In the genomic region with DNA sequence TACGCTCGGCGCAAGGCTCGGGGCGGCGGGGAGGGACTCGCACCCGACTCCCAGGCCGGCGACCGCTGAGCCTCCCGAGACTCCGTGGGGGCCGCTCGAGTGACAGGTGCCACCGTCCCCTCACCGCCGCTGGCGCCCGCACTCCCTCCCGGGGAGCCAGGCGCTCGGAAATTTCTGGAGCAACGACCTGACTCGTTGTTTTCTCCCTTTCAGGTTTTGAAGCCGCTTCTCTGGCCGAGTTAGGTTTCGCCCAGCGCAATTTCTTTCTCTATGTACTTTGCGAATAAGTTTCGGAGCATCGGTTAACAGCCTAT, we compare ENCODE assay signal across 8 cellular contexts.
DNase-seq lines count a peak whose midpoint lies in the region; ATAC-seq, FAIRE-seq and TF ChIP-seq lines count a peak whose summit lies in the region.
"Not testable (repeated sequence)": the region's sequence is repeated elsewhere in the genome, so short reads cannot be mapped to it uniquely, and the experiment has no call there.

No MANE protein-coding gene starts in this region.

- H3K4me1 ChIP-seq in PC-3 (ENCODE audit: insufficient read depth, low read length); ectodermal cell (ENCODE audit: control insufficient read depth, insufficient read depth, low read length); kidney (ENCODE audit: control insufficient read depth in 1 of 2, insufficient read depth in 1 of 2, low read depth in 1 of 2, low read length in 2 of 2); testis: not testable (repeated sequence)
- H3K4me1 ChIP-seq in psoas muscle = peaks cover 23% of the 10 kb centered on the region

- whole genome bisulfite sequencing in ectodermal cell, 2 experiments = 1% methylated on average over 32 of the region's 32 CpGs
- 1% methylated on average over 17 to 32 of the region's 32 CpGs for WGBS in psoas muscle, 3 donors
- 0% methylated on average over 18 to 23 of the region's 32 CpGs for WGBS in testis, 2 donors

- not testable (repeated sequence) for H3K27me3 ChIP-seq in PC-3 (ENCODE audit: low read length); ectodermal cell (ENCODE audit: control insufficient read depth, insufficient read depth, low read length, poor library complexity, severe bottlenecking); psoas muscle (ENCODE audit: insufficient read depth in 3 of 3, low read length in 2 of 3); testis

- POLR2A ChIA-PET in PC-3 (lab: Charles Lee; ENCODE audit: unreplicated experiment) = not testable (repeated sequence)

- H3K9ac ChIP-seq in PC-3 (ENCODE audit: low read length) (peak overlapping the region; percentile 44; the same call in 1 of the 2 replicates), kidney (ENCODE audit: low read length in 2 of 2) (peak overlapping the region; percentile 60 to 61)

- not testable (repeated sequence) for TF ChIP-seq CTCF in GM12864 (IDR thresholded peaks at IDR 0.05; ENCODE audit: low read depth, low read length, missing control alignments); PC-3 (conservative IDR thresholded peaks at IDR 0.05; ENCODE audit: low read depth, low read length); kidney (IDR thresholded peaks at IDR 0.05; ENCODE audit: borderline replicate concordance, extremely low read depth, insufficient read depth); psoas muscle (IDR thresholded peaks at IDR 0.05); testis (IDR thresholded peaks at IDR 0.05)

- BruUV-seq in PC-3 (replicated peaks; lab: Mats Ljungman, UMichigan) = not testable (repeated sequence)

- not testable (repeated sequence) for H3K36me3 ChIP-seq in PC-3 (ENCODE audit: low read depth, low read length); ectodermal cell (ENCODE audit: control insufficient read depth, insufficient read depth, low read length); kidney (ENCODE audit: control insufficient read depth in 1 of 2, insufficient read depth in 2 of 2, low read length in 2 of 2); testis (ENCODE audit: low read depth, missing control alignments)
- H3K36me3 ChIP-seq in psoas muscle (ENCODE audit: insufficient read depth in 1 of 2, low read depth in 1 of 2) = peaks cover 2 to 23% of the 10 kb centered on the region in 2 donors

- H3F3A ChIP-seq in PC-3 (ENCODE audit: low read length, unreplicated experiment) = not testable (repeated sequence)

- ATAC-seq in HG03045 (IDR thresholded peaks at IDR 0.05; ENCODE audit: unreplicated experiment) = peak; percentile 15
- ATAC-seq in PC-3, psoas muscle: not testable (repeated sequence)
- peak; percentile 41 to 54 for ATAC-seq in activated T-cell treated with anti-CD3 and anti-CD28 coated beads, Interleukin-2, amount 50 U/mL, for 4 hours

- TF ChIP-seq POLR2A in testis (IDR thresholded peaks at IDR 0.05) = not testable (repeated sequence)

- not testable (repeated sequence) for H3K27me3 Mint-ChIP-seq in activated T-cell treated with anti-CD3 and anti-CD28 coated beads, Interleukin-2, amount 50 U/mL, for 4 hours (ENCODE audit: low read depth)

- not testable (repeated sequence) for H3K9me3 Mint-ChIP-seq in activated T-cell treated with anti-CD3 and anti-CD28 coated beads, Interleukin-2, amount 50 U/mL, for 4 hours

- peak overlapping the region; percentile 84 for H3K4me3 Mint-ChIP-seq in activated T-cell treated with anti-CD3 and anti-CD28 coated beads, Interleukin-2, amount 50 U/mL, for 4 hours

- H3K36me3 Mint-ChIP-seq in activated T-cell treated with anti-CD3 and anti-CD28 coated beads, Interleukin-2, amount 50 U/mL, for 4 hours (ENCODE audit: insufficient read depth) = not testable (repeated sequence)

- peak overlapping the region; percentile 87 for H3K4me3 ChIP-seq in GM12864 (ENCODE audit: low read depth, low read length)
- peak overlapping the region; percentile 71 for H3K4me3 ChIP-seq in PC-3 (ENCODE audit: low read length)
- H3K4me3 ChIP-seq in ectodermal cell (ENCODE audit: insufficient read depth, low read depth, low read length) = peak overlapping the region; percentile 70
- peak overlapping the region; percentile 67 to 73 for H3K4me3 ChIP-seq in kidney (ENCODE audit: low read length in 2 of 2)
- H3K4me3 ChIP-seq in psoas muscle = peak overlapping the region; percentile 92
- H3K4me3 ChIP-seq in testis = peak overlapping the region; percentile 83 to 85

- H3K27ac ChIP-seq in PC-3 (ENCODE audit: low read length) = not testable (repeated sequence)
- H3K27ac ChIP-seq in ectodermal cell (ENCODE audit: insufficient read depth, low read depth, low read length, poor library complexity, severe bottlenecking) (peak overlapping the region; percentile 67), kidney (ENCODE audit: low read depth in 2 of 2, low read length in 2 of 2) (peak overlapping the region; percentile 76 to 87), psoas muscle (peak overlapping the region; percentile 90), testis (peak overlapping the region; percentile 90 to 92)

- intact Hi-C loops in PC-3 (cut with micrococcal nuclease) (loop anchor here (5.0 kb wide), 1 partner anchor 137 kb away; the partner anchor contains the start of gene NAA35), psoas muscle (cut with DNase I) (loop anchor here (5.0 to 10.0 kb wide), 2 partner anchors 63 to 139 kb away; partner anchors contain the start of genes AGTPBP1 (in 1 of the 2) and NAA35 (in 1 of the 2))
- intact Hi-C loops in kidney (cut with DNase I); testis (cut with DNase I; ENCODE audit: low total_unique reads): not testable (repeated sequence)

- peak overlapping the region; percentile 81 for H3K4me2 ChIP-seq in PC-3 (ENCODE audit: low read length)

- H3K4me1 Mint-ChIP-seq in activated T-cell treated with anti-CD3 and anti-CD28 coated beads, Interleukin-2, amount 50 U/mL, for 4 hours (ENCODE audit: low read depth) = peaks cover 14% of the 10 kb centered on the region

- not testable (repeated sequence) for DNase-seq in GM12864 (ENCODE audit: low read depth); PC-3; activated T-cell treated with anti-CD3 and anti-CD28 coated beads, Interleukin-2, amount 50 U/mL, for 4 hours; kidney
- DNase-seq in psoas muscle (peak in 1 of 2 donors; percentile 73), testis (peak; percentile 46)

- not testable (repeated sequence) for H4K20me1 ChIP-seq in PC-3 (ENCODE audit: low read length)

- not testable (repeated sequence) for H3K79me2 ChIP-seq in PC-3 (ENCODE audit: low read length)

- FAIRE-seq in kidney (lab: Jason Lieb, UNC) = not testable (repeated sequence)

- CTCF ChIA-PET in PC-3 (lab: Charles Lee) = not testable (repeated sequence)

- H2AFZ ChIP-seq in PC-3 (ENCODE audit: low read length) = peak overlapping the region; percentile 75

- not testable (repeated sequence) for H3K9me3 ChIP-seq in PC-3 (ENCODE audit: low read length); ectodermal cell (ENCODE audit: control insufficient read depth, low read length); kidney (ENCODE audit: control insufficient read depth in 1 of 2, low read length in 2 of 2); psoas muscle; testis

- H3K9me2 ChIP-seq in PC-3 (replicated peaks; ENCODE audit: low read length) = not testable (repeated sequence)
